Comparison of ENCODE assay signal across 13 cellular contexts in genomic region chr2:165872101-165872791, GRCh38.
"Had no signal": no experiment of that assay in that cellular context is flagged by ENCODE, and none has a peak within 500 bp of the region (broad histone marks: within the 10 kb centered on the region; RNA-seq: fewer than 3 reads in every experiment).

No MANE protein-coding gene starts in this region.

- H3K27ac Mint-ChIP-seq: activated naive CD8-positive, alpha-beta T cell treated with anti-CD3 and anti-CD28 coated beads for 36 hours; activated T-helper 1 cell treated with anti-CD3 and anti-CD28 coated beads, Interleukin-12 subunit alpha, Interleukin-12 subunit beta, Interleukin-2, Interleukin-4 antibody, amounts not matched to agents 30 ng/mL and 10 ng/mL and 1 ng/mL, durations not matched to agents 14 hours and 24 hours and 36 hours; mesothelial cell of epicardium; neural progenitor cell; stimulated activated effector memory CD8-positive, alpha-beta T cell treated with anti-CD3 and anti-CD28 coated beads, Interleukin-12 subunit alpha, Interleukin-12 subunit beta, amount 100 ng/mL, for 72 hours had no signal

- ATAC-seq: stimulated activated effector memory CD8-positive, alpha-beta T cell treated with anti-CD3 and anti-CD28 coated beads, Interleukin-12 subunit alpha, Interleukin-12 subunit beta, amount 100 ng/mL, for 72 hours had no signal

- H3K4me1 ChIP-seq: neural progenitor cell had no signal

- H3K9me3 ChIP-seq: ovary had no signal

- H3K4me3 ChIP-seq: hepatocyte, lung, neural progenitor cell, ovary had no signal

- H3K9ac ChIP-seq: neural progenitor cell had no signal

- H3K36me3 ChIP-seq: neural progenitor cell, ovary had no signal

- H3K4me2 ChIP-seq: hepatocyte, neural progenitor cell had no signal

- H3K4me3 Mint-ChIP-seq: activated naive CD8-positive, alpha-beta T cell treated with anti-CD3 and anti-CD28 coated beads for 36 hours; activated T-helper 1 cell treated with anti-CD3 and anti-CD28 coated beads, Interleukin-12 subunit alpha, Interleukin-12 subunit beta, Interleukin-2, Interleukin-4 antibody, amounts not matched to agents 30 ng/mL and 10 ng/mL and 1 ng/mL, durations not matched to agents 14 hours and 24 hours and 36 hours; mesothelial cell of epicardium; neural progenitor cell; stimulated activated effector memory CD8-positive, alpha-beta T cell treated with anti-CD3 and anti-CD28 coated beads, Interleukin-12 subunit alpha, Interleukin-12 subunit beta, amount 100 ng/mL, for 72 hours had no signal

- H2AFZ ChIP-seq: hepatocyte, neural progenitor cell had no signal

- H3K27me3 Mint-ChIP-seq: activated naive CD8-positive, alpha-beta T cell treated with anti-CD3 and anti-CD28 coated beads for 36 hours had no signal

- H3K27me3 ChIP-seq: hepatocyte, neural progenitor cell, ovary had no signal

- H3K9me3 Mint-ChIP-seq: activated naive CD8-positive, alpha-beta T cell treated with anti-CD3 and anti-CD28 coated beads for 36 hours; activated T-helper 1 cell treated with anti-CD3 and anti-CD28 coated beads, Interleukin-12 subunit alpha, Interleukin-12 subunit beta, Interleukin-2, Interleukin-4 antibody, amounts not matched to agents 30 ng/mL and 10 ng/mL and 1 ng/mL, durations not matched to agents 14 hours and 24 hours and 36 hours; mesothelial cell of epicardium; neural progenitor cell; stimulated activated effector memory CD8-positive, alpha-beta T cell treated with anti-CD3 and anti-CD28 coated beads, Interleukin-12 subunit alpha, Interleukin-12 subunit beta, amount 100 ng/mL, for 72 hours had no signal

- H3K27ac ChIP-seq: epithelial cell of prostate, hepatocyte, neural progenitor cell, ovary had no signal

- DNase-seq: activated CD4-positive, CD25-positive, alpha-beta regulatory T cell treated with anti-CD3 and anti-CD28 coated beads, Interleukin-2, amount 50 U/mL, for 72 hours; activated naive CD8-positive, alpha-beta T cell treated with anti-CD3 and anti-CD28 coated beads for 36 hours; islet precursor cell; ovary; stimulated activated CD4-positive, alpha-beta T cell treated with anti-CD3 and anti-CD28 coated beads, Interleukin-12 subunit alpha, Interleukin-12 subunit beta, amount 100 ng/mL, for 4 hours; stimulated activated CD4-positive, alpha-beta T cell treated with anti-CD3 and anti-CD28 coated beads, Interleukin-2, amount 100 ng/mL, for 24 hours had no signal
